ENCODE assay signal across 23 cellular contexts in the genomic region with DNA sequence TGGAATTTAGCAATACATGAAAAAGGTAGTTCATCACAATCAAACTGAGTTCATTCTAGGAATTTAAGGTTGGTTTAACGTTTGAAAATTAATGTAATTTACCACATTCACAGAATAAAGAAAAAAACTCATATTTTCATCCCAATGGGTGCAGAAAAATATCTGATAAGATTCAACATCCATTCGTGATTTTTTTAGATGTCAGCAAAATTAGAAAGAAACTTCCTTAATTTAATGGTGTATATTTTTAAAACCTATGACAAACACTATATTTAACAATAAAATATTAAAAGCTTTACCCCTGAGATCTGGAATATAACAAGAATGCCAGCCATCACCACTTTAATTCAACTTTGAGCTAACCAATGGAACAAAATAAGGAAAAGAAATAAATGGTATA.
"Had no signal": no experiment of that assay in that cellular context is flagged by ENCODE, and none has a peak within 500 bp of the region (broad histone marks: within the 10 kb centered on the region; RNA-seq: fewer than 3 reads in every experiment).

No MANE protein-coding gene starts in this region.

- H2AFZ ChIP-seq: neural progenitor cell, parathyroid adenoma had no signal

- H3K4me2 ChIP-seq: neural progenitor cell, smooth muscle cell had no signal

- H3K79me2 ChIP-seq: parathyroid adenoma had no signal

- H3K27me3 ChIP-seq: gastrocnemius medialis, left lung, neural progenitor cell, suprapubic skin, transverse colon, upper lobe of right lung, uterus had no signal

- H3K9me3 ChIP-seq: gastrocnemius medialis, transverse colon, upper lobe of right lung, uterus had no signal

- H3K4me1 ChIP-seq: gastrocnemius medialis, left lung, neural progenitor cell, parathyroid adenoma, suprapubic skin, upper lobe of right lung, uterus had no signal

- ATAC-seq: effector memory CD8-positive, alpha-beta T cell; gastrocnemius medialis; left cardiac atrium; left lung; naive thymus-derived CD4-positive, alpha-beta T cell; sciatic nerve; stimulated activated naive CD8-positive, alpha-beta T cell treated with anti-CD3 and anti-CD28 coated beads, Interleukin-15, amount 100 ng/mL, for 72 hours; upper lobe of right lung had no signal

- H3K27ac ChIP-seq: gastrocnemius medialis, left lung, neural progenitor cell, parathyroid adenoma, suprapubic skin, transverse colon, upper lobe of right lung, uterus had no signal

- H3K4me3 ChIP-seq: gastrocnemius medialis, left lung, neural progenitor cell, smooth muscle cell, suprapubic skin, transverse colon, upper lobe of right lung, uterus had no signal

- H3K36me3 ChIP-seq: gastrocnemius medialis, left lung, neural progenitor cell, suprapubic skin, transverse colon, upper lobe of right lung, uterus had no signal

- H3K9ac ChIP-seq: neural progenitor cell, parathyroid adenoma had no signal

- DNase-seq: cortex of kidney; effector memory CD8-positive, alpha-beta T cell; gastrocnemius medialis; head of caudate nucleus; left cardiac atrium; left lung; mesendoderm; midbrain; naive thymus-derived CD4-positive, alpha-beta T cell; stimulated activated CD4-positive, alpha-beta T cell treated with anti-CD3 and anti-CD28 coated beads, Interleukin-12 subunit alpha, Interleukin-12 subunit beta, amount 100 ng/mL, for 4 hours; stimulated activated CD4-positive, alpha-beta T cell treated with anti-CD3 and anti-CD28 coated beads, Interleukin-1b, Interleukin-23, amount 100 ng/mL, for 48 hours; stimulated activated CD4-positive, alpha-beta T cell treated with anti-CD3 and anti-CD28 coated beads, Interleukin-4, amount 100 ng/mL, for 1 hour; stimulated activated CD8-positive, alpha-beta memory T cell treated with anti-CD3 and anti-CD28 coated beads, Interleukin-4, amount 100 ng/mL, for 48 hours; stimulated activated naive CD4-positive, alpha-beta T cell; stimulated activated naive CD8-positive, alpha-beta T cell treated with anti-CD3 and anti-CD28 coated beads, Interleukin-15, amount 100 ng/mL, for 72 hours; transverse colon; upper lobe of right lung; uterus had no signal
